Comparison of ENCODE assay signal across 23 cellular contexts in the genomic region with DNA sequence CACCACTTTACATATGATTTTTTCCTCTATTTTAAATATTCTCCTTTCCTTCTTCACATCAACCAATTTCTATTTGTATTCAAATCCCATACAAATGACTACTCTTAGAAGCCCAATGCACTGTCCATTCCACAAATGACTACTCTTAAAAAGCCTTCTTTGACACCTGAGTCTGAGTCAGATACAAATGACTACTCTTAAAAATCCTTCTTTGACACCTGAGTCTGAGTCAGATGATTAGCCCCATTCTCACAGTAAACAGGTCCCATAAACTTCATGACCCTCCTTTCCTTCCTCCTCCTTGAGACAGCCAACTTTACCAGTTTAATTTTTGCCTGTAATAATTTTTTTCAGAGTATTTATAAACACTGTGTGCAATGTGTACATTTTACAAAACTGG.
A peak's percentile ranks its signal among the peaks of the same experiment; 100 is the strongest.
DNase-seq lines count a peak whose midpoint lies in the region; ATAC-seq and TF ChIP-seq lines count a peak whose summit lies in the region.
"Had no signal": no experiment of that assay in that cellular context is flagged by ENCODE, and none has a peak within 500 bp of the region (broad histone marks: within the 10 kb centered on the region; RNA-seq: fewer than 3 reads in every experiment).

No MANE protein-coding gene starts in this region.

- H3K4me1 Mint-ChIP-seq in activated naive CD8-positive, alpha-beta T cell treated with anti-CD3 and anti-CD28 coated beads, Interleukin-2, amount 50 U/mL, for 24 hours: no peaks in the 10 kb centered on the region
- no peaks in the 10 kb centered on the region for H3K4me1 Mint-ChIP-seq in activated naive CD8-positive, alpha-beta T cell treated with anti-CD3 and anti-CD28 coated beads for 36 hours
- no peaks in the 10 kb centered on the region for H3K4me1 Mint-ChIP-seq in WTC11
- H3K4me1 Mint-ChIP-seq: GM23338, H9 had no signal

- ATAC-seq in activated CD4-positive, CD25-positive, alpha-beta regulatory T cell treated with anti-CD3 and anti-CD28 coated beads, Interleukin-2, amount 50 U/mL, for 24 hours: peak; percentile 76 to 78
- ATAC-seq in activated naive CD8-positive, alpha-beta T cell treated with anti-CD3 and anti-CD28 coated beads, Interleukin-2, amount 50 U/mL, for 24 hours: peak; percentile 40
- ATAC-seq in esophagus mucosa (peak; percentile 84), WTC11 (no peak)
- ATAC-seq in stimulated activated naive CD8-positive, alpha-beta T cell treated with anti-CD3 and anti-CD28 coated beads, Interleukin-15, Interleukin-2, amounts not matched to agents 100 U/mL and 50 U/mL, for 24 hours: peak; percentile 49
- ATAC-seq: CD8-positive, alpha-beta T cell; GM23338; K562; PC-3 had no signal

- POLR2A ChIA-PET in WTC11 (lab: Charles Lee): no interaction called here

- TF ChIP-seq CTCF in WTC11 (IDR thresholded peaks at IDR 0.05): no peak

- no peaks in the 10 kb centered on the region for H3K36me3 Mint-ChIP-seq in activated naive CD8-positive, alpha-beta T cell treated with anti-CD3 and anti-CD28 coated beads, Interleukin-2, amount 50 U/mL, for 24 hours (ENCODE audit: low read depth)
- H3K36me3 Mint-ChIP-seq in activated naive CD8-positive, alpha-beta T cell treated with anti-CD3 and anti-CD28 coated beads for 36 hours: no peaks in the 10 kb centered on the region
- H3K36me3 Mint-ChIP-seq in WTC11: no peaks in the 10 kb centered on the region
- H3K36me3 Mint-ChIP-seq: CD8-positive, alpha-beta T cell had no signal

- H3K4me3 Mint-ChIP-seq in activated naive CD8-positive, alpha-beta T cell treated with anti-CD3 and anti-CD28 coated beads, Interleukin-2, amount 50 U/mL, for 24 hours: no peak overlapping the region
- H3K4me3 Mint-ChIP-seq in activated naive CD8-positive, alpha-beta T cell treated with anti-CD3 and anti-CD28 coated beads for 36 hours: no peak overlapping the region
- H3K4me3 Mint-ChIP-seq in WTC11: no peak overlapping the region
- H3K4me3 Mint-ChIP-seq: B cell; CD8-positive, alpha-beta T cell; GM23338; H9 had no signal

- DNase-seq in activated CD4-positive, CD25-positive, alpha-beta regulatory T cell (lab: John Stamatoyannopoulos, UW): no peak
- no peak for DNase-seq in activated naive CD8-positive, alpha-beta T cell treated with anti-CD3 and anti-CD28 coated beads, Interleukin-2, amount 50 U/mL, for 24 hours
- DNase-seq in activated naive CD8-positive, alpha-beta T cell treated with anti-CD3 and anti-CD28 coated beads for 36 hours: no peak
- no peak for DNase-seq in stimulated activated naive CD8-positive, alpha-beta T cell treated with anti-CD3 and anti-CD28 coated beads, Interleukin-15, Interleukin-2, amounts not matched to agents 100 U/mL and 50 U/mL, for 24 hours
- no peak for DNase-seq in stimulated activated CD4-positive, alpha-beta T cell treated with anti-CD3 and anti-CD28 coated beads, Interleukin-4, amount 100 ng/mL, for 4 hours
- DNase-seq in WTC11 (ENCODE audit: low spot score): no peak
- DNase-seq: Caco-2; CD8-positive, alpha-beta T cell; H9; Kasumi-1; NCI-H1092 treated with DMSO at 0.1 percent for 48 hours; NCI-H1436; NCI-H187; NCI-H2107; NCI-H524; NCI-H774; PC-3; SHP77 had no signal

- CTCF ChIA-PET in WTC11 (lab: Charles Lee): no interaction called here

- no peak overlapping the region for H3K27ac Mint-ChIP-seq in activated naive CD8-positive, alpha-beta T cell treated with anti-CD3 and anti-CD28 coated beads, Interleukin-2, amount 50 U/mL, for 24 hours
- no peak overlapping the region for H3K27ac Mint-ChIP-seq in activated naive CD8-positive, alpha-beta T cell treated with anti-CD3 and anti-CD28 coated beads for 36 hours
- no peak overlapping the region for H3K27ac Mint-ChIP-seq in WTC11
- H3K27ac Mint-ChIP-seq: B cell; CD8-positive, alpha-beta T cell; GM23338; H9 had no signal

- H3K27me3 Mint-ChIP-seq in activated naive CD8-positive, alpha-beta T cell treated with anti-CD3 and anti-CD28 coated beads, Interleukin-2, amount 50 U/mL, for 24 hours: no peaks in the 10 kb centered on the region
- no peaks in the 10 kb centered on the region for H3K27me3 Mint-ChIP-seq in activated naive CD8-positive, alpha-beta T cell treated with anti-CD3 and anti-CD28 coated beads for 36 hours
- H3K27me3 Mint-ChIP-seq in WTC11 (ENCODE audit: low read depth): no peaks in the 10 kb centered on the region; the same call in 1 of the 2 replicates

- H3K9me3 Mint-ChIP-seq in activated naive CD8-positive, alpha-beta T cell treated with anti-CD3 and anti-CD28 coated beads, Interleukin-2, amount 50 U/mL, for 24 hours: no peaks in the 10 kb centered on the region
- no peaks in the 10 kb centered on the region for H3K9me3 Mint-ChIP-seq in activated naive CD8-positive, alpha-beta T cell treated with anti-CD3 and anti-CD28 coated beads for 36 hours
- no peaks in the 10 kb centered on the region for H3K9me3 Mint-ChIP-seq in WTC11
- H3K9me3 Mint-ChIP-seq: CD8-positive, alpha-beta T cell; GM23338; H9 had no signal

TF ChIP-seq in WTC11, 78 proteins besides CTCF, POLR2A, EP300 and RAD21:
- TF ChIP-seq JAZF1 (CRISPR knock-in tag; IDR thresholded peaks at IDR 0.05): no peak
- TF ChIP-seq MYBL2 (CRISPR knock-in tag; IDR thresholded peaks at IDR 0.05): no peak
- TF ChIP-seq, protein P1, sequence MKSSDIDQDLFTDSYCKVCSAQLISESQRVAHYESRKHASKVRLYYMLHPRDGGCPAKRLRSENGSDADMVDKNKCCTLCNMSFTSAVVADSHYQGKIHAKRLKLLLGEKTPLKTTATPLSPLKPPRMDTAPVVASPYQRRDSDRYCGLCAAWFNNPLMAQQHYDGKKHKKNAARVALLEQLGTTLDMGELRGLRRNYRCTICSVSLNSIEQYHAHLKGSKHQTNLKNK (CRISPR knock-in tag; IDR thresholded peaks at IDR 0.05): no peak
